8 cellular contexts compared by ENCODE assay signal in the genomic region with DNA sequence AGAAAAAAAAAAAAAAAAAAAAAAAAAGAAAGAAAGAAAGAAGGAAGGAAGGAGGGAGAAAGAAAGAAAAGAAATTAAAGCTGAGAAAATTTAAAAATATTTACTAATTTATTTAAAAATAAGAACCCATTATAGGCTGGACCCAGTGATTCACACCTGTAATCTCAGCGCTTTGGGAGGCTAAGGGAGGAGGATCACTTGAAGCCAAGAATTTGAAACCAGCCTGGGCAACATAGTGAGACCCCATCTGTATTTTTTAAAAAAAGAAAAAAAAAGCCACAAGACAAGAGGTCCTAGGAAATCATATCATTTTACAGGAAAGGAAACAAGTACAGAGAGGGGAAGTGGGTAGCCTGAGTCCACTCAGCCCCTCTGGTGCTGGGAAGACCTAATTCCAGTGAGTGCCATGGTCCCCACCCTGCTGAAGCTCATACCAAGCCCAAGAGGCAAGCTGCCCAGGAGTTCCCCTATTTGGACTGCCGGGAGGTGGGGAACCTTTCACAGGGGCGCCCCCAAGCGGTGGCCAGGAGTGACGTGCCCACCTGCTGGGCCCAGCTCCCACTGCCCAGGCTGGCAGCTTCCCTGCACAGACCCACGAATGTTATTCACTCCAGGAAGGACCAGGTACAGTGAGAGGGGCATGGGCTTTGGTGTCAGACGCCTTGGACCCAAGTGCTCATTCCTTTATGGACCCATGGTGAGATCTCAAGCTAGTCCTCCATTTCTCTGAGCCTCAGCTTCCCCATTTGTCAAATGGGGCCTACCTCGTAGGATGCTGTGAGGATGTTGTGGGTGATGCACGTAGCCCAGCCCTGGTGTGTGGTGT.
DNase-seq lines count a peak whose midpoint lies in the region; ATAC-seq and TF ChIP-seq lines count a peak whose summit lies in the region.

No MANE protein-coding gene starts in this region.

- TF ChIP-seq RAD21 in SK-N-SH (IDR thresholded peaks at IDR 0.05; ENCODE audit: low read length), result peak; percentile 63

- H2BK12ac ChIP-seq in H9 (ENCODE audit: insufficient read length, low read depth, low read length), result no peak overlapping the region

- peaks cover 91% of the 10 kb centered on the region for H3K36me3 ChIP-seq in BLaER1
- H3K36me3 ChIP-seq in SK-N-SH (replicated peaks in 1 of 2; ENCODE audit: control insufficient read depth in 1 of 2, insufficient read depth in 2 of 2, low read length in 1 of 2), result peaks cover 15 to 35% of the 10 kb centered on the region in 2 experiments

- H3K23ac ChIP-seq in H9 (ENCODE audit: insufficient read length, low read depth, low read length), result no peak overlapping the region

- H4K91ac ChIP-seq in H9 (ENCODE audit: insufficient read length, low read depth, low read length), result no peak overlapping the region

- no peak overlapping the region for H2AFZ ChIP-seq in H9 (ENCODE audit: low read length)
- no peak overlapping the region for H2AFZ ChIP-seq in SK-N-SH (ENCODE audit: low read depth)

- no CpG with 5 or more reads among the region's 9 CpGs for WGBS in H9 (ENCODE audit: extremely low coverage, insufficient read length, low lambda C conversion rate)
- WGBS in SK-N-SH (ENCODE audit: low lambda C conversion rate), result 57% methylated on average over 7 of the region's 9 CpGs

- H3F3A ChIP-seq in SK-N-SH (replicated peaks; ENCODE audit: insufficient read depth), result peaks cover 10% of the 10 kb centered on the region

- H4K20me1 ChIP-seq in BLaER1 (peaks cover 100% of the 10 kb centered on the region), H9 (ENCODE audit: control insufficient read depth, insufficient read depth, insufficient read length) (no peaks in the 10 kb centered on the region), SK-N-SH (ENCODE audit: insufficient read depth) (peaks cover 10% of the 10 kb centered on the region)

- H3K27ac Mint-ChIP-seq in H9 (no peak overlapping the region), naive B cell (peak overlapping the region in 1 of 6 donors; percentile 19)

- no peak overlapping the region for H2BK120ac ChIP-seq in H9 (ENCODE audit: low read depth, low read length, poor library complexity, severe bottlenecking)

- CTCF ChIA-PET in SK-N-SH (lab: Yijun Ruan, JAX), result interaction anchor here (0.8 to 2.9 kb wide), 29 partner anchors 7 to 1155 kb away, joined by 3 to 18 read pairs (median 4); no protein-coding TSS in a partner anchor

- peak overlapping the region; percentile 20; the same call in 1 of the 2 replicates for H3K9ac ChIP-seq in BLaER1
- H3K9ac ChIP-seq in H9 (ENCODE audit: extremely low read depth, insufficient read length, low read length), result no peak overlapping the region
- H3K9ac ChIP-seq in SK-N-SH, result no peak overlapping the region

- H3K79me2 ChIP-seq in H9 (ENCODE audit: insufficient read depth, low read length), result no peaks in the 10 kb centered on the region
- peaks cover 61% of the 10 kb centered on the region for H3K79me2 ChIP-seq in SK-N-SH (ENCODE audit: insufficient read depth)

- H3K9me2 ChIP-seq in SK-N-SH, result no peaks in the 10 kb centered on the region

- H3K4me3 Mint-ChIP-seq in H9, result no peak overlapping the region
- H3K4me3 Mint-ChIP-seq in naive B cell, result no peak overlapping the region

- H4K8ac ChIP-seq in H9 (replicated peaks; ENCODE audit: insufficient read length, low read depth, low read length), result no peak overlapping the region

- DNase-seq in H9 (peak; percentile 69), SK-N-SH (peak; percentile 73), dermis blood vessel endothelial cell (peak; percentile 73), naive B cell (peak; percentile 15), NCI-H187 (lab: John Stamatoyannopoulos, UW) (no peak)

- H2BK5ac ChIP-seq in H9 (ENCODE audit: insufficient read length, low read length), result no peak overlapping the region

- H3K27me3 Mint-ChIP-seq in H9 (ENCODE audit: low read depth) (no peaks in the 10 kb centered on the region), naive B cell (no peaks in the 10 kb centered on the region)

- H3K9me3 ChIP-seq in BLaER1 (no peaks in the 10 kb centered on the region), H9 (ENCODE audit: control insufficient read depth, low read depth, low read length) (no peaks in the 10 kb centered on the region), SK-N-SH (no peaks in the 10 kb centered on the region)

- no peak overlapping the region for H2AK5ac ChIP-seq in H9 (ENCODE audit: insufficient read length, low read length)

- H3K23me2 ChIP-seq in H9 (ENCODE audit: insufficient read length, low read depth, low read length, poor library complexity, severe bottlenecking), result no peaks in the 10 kb centered on the region

- peak; percentile 51 to 70 for ATAC-seq in naive B cell (ENCODE audit: low read depth in 2 of 2)
- no peak for ATAC-seq in GM21528 (IDR thresholded peaks at IDR 0.05; ENCODE audit: low FRiP score, unreplicated experiment)
- ATAC-seq in HG02623 (IDR thresholded peaks at IDR 0.05; ENCODE audit: unreplicated experiment), result no peak

- H3K56ac ChIP-seq in H9 (ENCODE audit: insufficient read length, low read depth, low read length), result no peak overlapping the region

- H3K27ac ChIP-seq in BLaER1, result peak overlapping the region; percentile 58
- no peak overlapping the region for H3K27ac ChIP-seq in H9 (ENCODE audit: insufficient read length, low read depth, low read length)
- H3K27ac ChIP-seq in SK-N-SH (ENCODE audit: low read depth in 2 of 2, low read length in 1 of 2), result peak overlapping the region; percentile 32 to 93; a peak in 3 of 4 replicates

- H3K18ac ChIP-seq in H9 (ENCODE audit: insufficient read length, low read depth, low read length), result no peak overlapping the region

- no peaks in the 10 kb centered on the region for H3K79me1 ChIP-seq in H9 (ENCODE audit: insufficient read depth, low read depth, low read length, poor library complexity, severe bottlenecking)

- H3T11ph ChIP-seq in H9 (ENCODE audit: low read length), result no peak overlapping the region

- H2BK20ac ChIP-seq in H9 (ENCODE audit: low read depth, low read length, poor library complexity, severe bottlenecking), result no peak overlapping the region

- H3K14ac ChIP-seq in H9 (ENCODE audit: insufficient read depth, low read length), result no peak overlapping the region

- H2BK15ac ChIP-seq in H9 (ENCODE audit: low read depth, low read length), result no peak overlapping the region

- H3K27me3 ChIP-seq in BLaER1, result no peaks in the 10 kb centered on the region
- no peaks in the 10 kb centered on the region for H3K27me3 ChIP-seq in H9 (ENCODE audit: insufficient read depth, low read length)
- H3K27me3 ChIP-seq in SK-N-SH (ENCODE audit: insufficient read depth), result no peaks in the 10 kb centered on the region

- H3K4me1 Mint-ChIP-seq in H9 (peaks cover 0 to 5% of the 10 kb centered on the region in 2 experiments; a peak in 1 of 4 replicates), naive B cell (peaks cover 0 to 5% (median 0%) of the 10 kb centered on the region in 3 donors)

- H3K4me2 ChIP-seq in BLaER1 (peak overlapping the region; percentile 72), H9 (ENCODE audit: insufficient read depth, insufficient read length, low read length) (no peak overlapping the region), SK-N-SH (no peak overlapping the region; the same call in 1 of the 2 replicates)

- TF ChIP-seq EP300 in SK-N-SH (IDR thresholded peaks at IDR 0.05; ENCODE audit: borderline replicate concordance in 1 of 2, low read depth in 1 of 2, low read length in 1 of 2), result no peak

- no peak overlapping the region for H3K4me3 ChIP-seq in BLaER1
- no peak overlapping the region; a peak in 1 of 4 replicates for H3K4me3 ChIP-seq in SK-N-SH (ENCODE audit: low read depth in 2 of 2, low read length in 1 of 2)

- POLR2A ChIA-PET in SK-N-SH (lab: Yijun Ruan, JAX), result interaction anchor here (0.6 to 3.2 kb wide), 9 partner anchors 14 to 1155 kb away, joined by 3 to 69 read pairs (median 4); no protein-coding TSS in a partner anchor

- H3K36me3 Mint-ChIP-seq in H9 (ENCODE audit: insufficient read depth in 1 of 3, low read depth in 3 of 3), result peaks cover 7 to 23% (median 13%) of the 10 kb centered on the region in 3 experiments; a peak in 6 of 7 replicates
- H3K36me3 Mint-ChIP-seq in naive B cell, result no peaks in the 10 kb centered on the region

- peaks cover 74% of the 10 kb centered on the region for H3K4me1 ChIP-seq in BLaER1
- no peaks in the 10 kb centered on the region for H3K4me1 ChIP-seq in H9 (ENCODE audit: insufficient read depth, low read length)
- H3K4me1 ChIP-seq in SK-N-SH (ENCODE audit: control insufficient read depth in 1 of 2, insufficient read depth in 2 of 2, low read depth in 1 of 2, low read length in 1 of 2), result peaks cover 7 to 60% of the 10 kb centered on the region in 2 experiments

- no peak overlapping the region for H3K4ac ChIP-seq in H9 (ENCODE audit: low read depth, low read length)

- TF ChIP-seq CTCF in H9 (conservative IDR thresholded peaks at IDR 0.05), result peak; percentile 78
- peak; percentile 73 for TF ChIP-seq CTCF in SK-N-SH (IDR thresholded peaks at IDR 0.05)

- no peak overlapping the region for H4K5ac ChIP-seq in H9 (ENCODE audit: insufficient read length, low read depth, low read length)

- no peaks in the 10 kb centered on the region for H3K9me3 Mint-ChIP-seq in H9
- no peaks in the 10 kb centered on the region for H3K9me3 Mint-ChIP-seq in naive B cell

TF ChIP-seq in SK-N-SH, 30 proteins besides CTCF, POLR2A, EP300 and RAD21:
- TF ChIP-seq RXRA (IDR thresholded peaks at IDR 0.05; ENCODE audit: borderline replicate concordance, low read depth), result no peak
- TF ChIP-seq SMC3 (IDR thresholded peaks at IDR 0.05; ENCODE audit: low read depth, low read length), result peak; percentile 39; the same call in 1 of the 2 replicates

Comparison
In these comparisons a context has a peak if more than half of its experiments do, and no peak if none do; other contexts are left out.
1. DNase-seq: peak in H9 (single experiment), SK-N-SH (single experiment), dermis blood vessel endothelial cell (single experiment) and naive B cell (single experiment); none in NCI-H187 (0 of 2).
2. ATAC-seq: peak in naive B cell (2 of 2); none in GM21528 (single experiment) and HG02623 (single experiment).